In the genomic region with DNA sequence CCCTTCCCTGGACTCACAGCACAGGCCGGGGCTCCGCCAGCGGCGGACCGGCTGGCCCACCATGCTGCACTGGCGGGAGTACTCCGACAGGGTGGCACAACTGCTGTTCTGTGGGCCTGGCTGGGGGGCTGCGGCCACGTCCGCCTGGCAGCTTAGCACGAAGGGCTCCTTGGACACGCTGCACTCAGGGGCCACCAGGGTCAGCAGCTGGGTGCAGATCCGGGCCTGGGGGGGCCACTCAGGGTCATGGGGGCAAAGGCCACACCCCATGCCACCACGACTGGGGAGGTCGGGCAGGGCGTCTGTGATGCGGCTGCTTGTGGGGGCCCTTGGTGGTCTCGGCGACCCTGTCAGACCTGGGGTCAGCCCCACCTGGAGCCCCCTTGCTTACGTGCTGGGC, we compare ENCODE assay signal across 10 cellular contexts. TPM values are rescaled to one million over a fixed set of nuclear protein-coding genes. Genes with fewer than 3 reads are reported as not detected.
"Had no signal": no experiment of that assay in that cellular context is flagged by ENCODE, and none has a peak within 500 bp of the region (broad histone marks: within the 10 kb centered on the region; RNA-seq: fewer than 3 reads in every experiment).

No MANE protein-coding gene starts in this region.

- H2AFZ ChIP-seq: GM23248 had no signal

- DNase-seq: GM23248, GOT3, H7, Karpas-422, KBM-7 had no signal

- H3K27ac ChIP-seq: GM23248, KMS-11 had no signal

- H3K4me1 ChIP-seq: HAP-1 had no signal

- H3K36me3 ChIP-seq: HAP-1 had no signal

- FAIRE-seq: HTR-8/SVneo had no signal

- H3K9ac ChIP-seq: GM23248, KMS-11 had no signal

- H3K4me3 ChIP-seq: GM23248, HAP-1 had no signal

- H3K9me3 ChIP-seq: HAP-1 had no signal

- H3K4me2 ChIP-seq: KMS-11 had no signal

- ATAC-seq: HCT116 had no signal

RNA-seq across cellular contexts. Expression of gene MUC6, which starts 6.0 kb away (rescaled TPM):
- total RNA-seq: GM23248, H7 had no signal
- polyA plus RNA-seq: GM23248, IgD-negative memory B cell had no signal

RNA-seq across cellular contexts. Expression of gene MUC2, which starts 44.1 kb away (rescaled TPM):
- total RNA-seq: GM23248, H7 had no signal
- polyA plus RNA-seq: GM23248, IgD-negative memory B cell had no signal
